8 cellular contexts compared by ENCODE assay signal in the genomic region with DNA sequence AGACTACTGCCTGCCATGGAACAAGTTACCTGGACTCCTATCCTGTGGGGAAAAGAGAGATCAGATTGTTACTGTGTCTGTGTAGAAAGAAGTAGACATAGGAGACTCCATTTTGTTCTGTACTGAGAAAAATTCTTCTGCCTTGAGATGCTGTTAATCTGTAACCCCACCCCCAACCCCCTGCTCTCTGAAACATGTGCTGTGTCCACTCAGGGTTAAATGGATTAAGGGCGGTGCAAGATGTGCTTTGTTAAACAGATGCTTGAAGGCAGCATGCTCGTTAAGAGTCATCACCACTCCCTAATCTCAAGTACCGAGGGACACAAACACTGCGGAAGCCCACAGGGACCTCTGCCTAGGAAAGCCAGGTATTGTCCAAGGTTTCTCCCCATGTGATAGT. TPM values are rescaled to one million over a fixed set of nuclear protein-coding genes. Genes with fewer than 3 reads are reported as not detected.
A peak's percentile ranks its signal among the peaks of the same experiment; 100 is the strongest.
DNase-seq lines count a peak whose midpoint lies in the region; ATAC-seq, FAIRE-seq and TF ChIP-seq lines count a peak whose summit lies in the region.
"Not testable (repeated sequence)": the region's sequence is repeated elsewhere in the genome, so short reads cannot be mapped to it uniquely, and the experiment has no call there.

No MANE protein-coding gene starts in this region.

- not testable (repeated sequence) for H3F3A ChIP-seq in PC-3 (ENCODE audit: low read length, unreplicated experiment)

- H3K27ac Mint-ChIP-seq in CD4-positive, alpha-beta memory T cell = peak overlapping the region in 6 of 7 donors; percentile 26 to 98 (median 60)
- peak overlapping the region; percentile 98 for H3K27ac Mint-ChIP-seq in activated CD8-positive, alpha-beta T cell treated with anti-CD3 and anti-CD28 coated beads for 36 hours
- H3K27ac Mint-ChIP-seq in glutamatergic neuron (ENCODE audit: unreplicated experiment) = peak overlapping the region; percentile 99
- peak overlapping the region; percentile 32 to 99 (median 91) for H3K27ac Mint-ChIP-seq in naive thymus-derived CD8-positive, alpha-beta T cell
- not testable (repeated sequence) for H3K27ac Mint-ChIP-seq in stimulated activated naive B cell treated with anti-CD40 and anti-IgM and Interleukin-4, amounts not matched to agents 10 μg/mL and 1 μg/mL and 100 μg/mL, for 72 hours

- H3K36me3 Mint-ChIP-seq in CD4-positive, alpha-beta memory T cell = peaks cover 11 to 30% of the 10 kb centered on the region in 2 donors
- peaks cover 30% of the 10 kb centered on the region for H3K36me3 Mint-ChIP-seq in activated CD8-positive, alpha-beta T cell treated with anti-CD3 and anti-CD28 coated beads for 36 hours (ENCODE audit: low read depth)
- H3K36me3 Mint-ChIP-seq in glutamatergic neuron (ENCODE audit: unreplicated experiment) = not testable (repeated sequence)
- H3K36me3 Mint-ChIP-seq in naive thymus-derived CD8-positive, alpha-beta T cell = peaks cover 0 to 26% (median 0%) of the 10 kb centered on the region in 3 donors
- peaks cover 18 to 43% of the 10 kb centered on the region in 2 donors for H3K36me3 Mint-ChIP-seq in stimulated activated naive B cell treated with anti-CD40 and anti-IgM and Interleukin-4, amounts not matched to agents 10 μg/mL and 1 μg/mL and 100 μg/mL, for 72 hours

- DNase-seq in CD4-positive, alpha-beta memory T cell; PC-3; activated CD8-positive, alpha-beta T cell treated with anti-CD3 and anti-CD28 coated beads for 36 hours; GM12878 (ENCODE audit: low read depth, low spot score); glutamatergic neuron; naive thymus-derived CD8-positive, alpha-beta T cell; stimulated activated naive B cell treated with anti-CD40 and anti-IgM and Interleukin-4, amounts not matched to agents 10 μg/mL and 1 μg/mL and 100 μg/mL, for 72 hours: not testable (repeated sequence)

- not testable (repeated sequence) for TF ChIP-seq RAD21 in GM12878 (IDR thresholded peaks at IDR 0.05; ENCODE audit: insufficient read depth, low read depth, low read length)

- not testable (repeated sequence) for H3K4me3 ChIP-seq in CD4-positive, alpha-beta memory T cell (ENCODE audit: low read length in 2 of 2)
- H3K4me3 ChIP-seq in HUES6 (ENCODE audit: low read depth, low read length) = peak overlapping the region; percentile 80
- peak overlapping the region; percentile 95 for H3K4me3 ChIP-seq in PC-3 (ENCODE audit: low read length)
- peak overlapping the region; percentile 83 for H3K4me3 ChIP-seq in GM12878

- not testable (repeated sequence) for BruUV-seq in PC-3 (replicated peaks; lab: Mats Ljungman, UMichigan); GM12878 (replicated peaks; lab: Mats Ljungman, UMichigan)

- CTCF ChIA-PET in CD4-positive, alpha-beta memory T cell (lab: Charles Lee; ENCODE audit: partially characterized antibody); PC-3 (lab: Charles Lee); activated CD8-positive, alpha-beta T cell treated with anti-CD3 and anti-CD28 coated beads for 36 hours (lab: Charles Lee); GM12878 (lab: Yijun Ruan, JAX): not testable (repeated sequence)

- in situ Hi-C loops in GM12878 (cut with MboI) = not testable (repeated sequence)

- not testable (repeated sequence) for ATAC-seq in PC-3; activated CD8-positive, alpha-beta T cell treated with anti-CD3 and anti-CD28 coated beads for 36 hours; GM12878; naive thymus-derived CD8-positive, alpha-beta T cell; stimulated activated naive B cell treated with anti-CD40 and anti-IgM and Interleukin-4, amounts not matched to agents 10 μg/mL and 1 μg/mL and 100 μg/mL, for 72 hours (replicated peaks)

- SMC1A ChIA-PET in GM12878 (lab: Charles Lee; ENCODE audit: uncharacterized antibody, unreplicated experiment) = not testable (repeated sequence)

- H3K27me3 ChIP-seq in CD4-positive, alpha-beta memory T cell (ENCODE audit: insufficient read depth, low read length); HUES6 (ENCODE audit: control insufficient read depth, insufficient read depth, low read length); PC-3 (ENCODE audit: low read length); GM12878 (replicated peaks in 1 of 2; ENCODE audit: control insufficient read depth in 2 of 2, insufficient read depth in 2 of 2, low read length in 1 of 2): not testable (repeated sequence)

- H3K27me3 Mint-ChIP-seq in CD4-positive, alpha-beta memory T cell; activated CD8-positive, alpha-beta T cell treated with anti-CD3 and anti-CD28 coated beads for 36 hours; naive thymus-derived CD8-positive, alpha-beta T cell; stimulated activated naive B cell treated with anti-CD40 and anti-IgM and Interleukin-4, amounts not matched to agents 10 μg/mL and 1 μg/mL and 100 μg/mL, for 72 hours: not testable (repeated sequence)
- peaks cover 28% of the 10 kb centered on the region for H3K27me3 Mint-ChIP-seq in glutamatergic neuron (ENCODE audit: unreplicated experiment)

- H3K36me3 ChIP-seq in CD4-positive, alpha-beta memory T cell (ENCODE audit: insufficient read depth, low read length); GM12878 (ENCODE audit: control insufficient read depth in 2 of 2, insufficient read depth in 2 of 2, low read length in 1 of 2): not testable (repeated sequence)
- H3K36me3 ChIP-seq in HUES6 (ENCODE audit: control insufficient read depth, insufficient read depth, low read length) (peaks cover 14% of the 10 kb centered on the region), PC-3 (ENCODE audit: low read depth, low read length) (peaks cover 13% of the 10 kb centered on the region; the same call in 1 of the 2 replicates)

- POLR2A ChIA-PET in CD4-positive, alpha-beta memory T cell (lab: Charles Lee; ENCODE audit: partially characterized antibody); PC-3 (lab: Charles Lee; ENCODE audit: unreplicated experiment); GM12878 (lab: Charles Lee); naive thymus-derived CD8-positive, alpha-beta T cell (lab: Charles Lee): not testable (repeated sequence)
- POLR2A ChIA-PET in activated CD8-positive, alpha-beta T cell treated with anti-CD3 and anti-CD28 coated beads for 36 hours (lab: Charles Lee) = interaction anchor here (1.6 to 3.0 kb wide), 2 partner anchors 22 to 26 kb away, joined by 4 to 14 read pairs; no protein-coding TSS in a partner anchor

- peak overlapping the region; percentile 94 for H3K4me2 ChIP-seq in PC-3 (ENCODE audit: low read length)
- peak overlapping the region; percentile 85 for H3K4me2 ChIP-seq in GM12878 (ENCODE audit: control insufficient read depth, insufficient read depth)

- H3K27ac ChIP-seq in CD4-positive, alpha-beta memory T cell (ENCODE audit: low read depth, low read length) = peak overlapping the region; percentile 93
- not testable (repeated sequence) for H3K27ac ChIP-seq in HUES6 (ENCODE audit: low read depth, low read length); PC-3 (ENCODE audit: low read length); GM12878 (ENCODE audit: control insufficient read depth, insufficient read depth)

- H3K79me2 ChIP-seq in PC-3 (ENCODE audit: low read length) = peaks cover 51% of the 10 kb centered on the region
- H3K79me2 ChIP-seq in GM12878 (ENCODE audit: control insufficient read depth, insufficient read depth, low read length) = peaks cover 55% of the 10 kb centered on the region

- H4K20me1 ChIP-seq in PC-3 (ENCODE audit: low read length); GM12878 (ENCODE audit: control insufficient read depth, insufficient read depth): not testable (repeated sequence)

- H2AFZ ChIP-seq in PC-3 (ENCODE audit: low read length); GM12878 (ENCODE audit: control insufficient read depth, low read depth, low read length): not testable (repeated sequence)

- 66% methylated on average over 4 of the region's 4 CpGs for WGBS in GM12878 (ENCODE audit: insufficient coverage, insufficient replicate concordance, low lambda C conversion rate, missing lambda C conversion rate)

- not testable (repeated sequence) for H3K9me2 ChIP-seq in PC-3 (replicated peaks; ENCODE audit: low read length)

- H3K4me1 Mint-ChIP-seq in CD4-positive, alpha-beta memory T cell = peaks cover 15 to 56% (median 40%) of the 10 kb centered on the region in 4 donors
- H3K4me1 Mint-ChIP-seq in activated CD8-positive, alpha-beta T cell treated with anti-CD3 and anti-CD28 coated beads for 36 hours (ENCODE audit: low read depth) = peaks cover 36% of the 10 kb centered on the region
- H3K4me1 Mint-ChIP-seq in glutamatergic neuron (ENCODE audit: low read depth, unreplicated experiment) = peaks cover 17% of the 10 kb centered on the region
- H3K4me1 Mint-ChIP-seq in naive thymus-derived CD8-positive, alpha-beta T cell = peaks cover 21 to 52% (median 51%) of the 10 kb centered on the region in 4 donors
- peaks cover 31 to 51% of the 10 kb centered on the region in 2 donors for H3K4me1 Mint-ChIP-seq in stimulated activated naive B cell treated with anti-CD40 and anti-IgM and Interleukin-4, amounts not matched to agents 10 μg/mL and 1 μg/mL and 100 μg/mL, for 72 hours

- H3K9me3 ChIP-seq in CD4-positive, alpha-beta memory T cell (ENCODE audit: control insufficient read depth in 1 of 2, low read length in 2 of 2); HUES6 (ENCODE audit: control insufficient read depth, insufficient read depth, low read depth, low read length); PC-3 (ENCODE audit: low read length); GM12878 (replicated peaks; ENCODE audit: control insufficient read depth, insufficient read depth, low read length): not testable (repeated sequence)

- not testable (repeated sequence) for H3K9me3 Mint-ChIP-seq in CD4-positive, alpha-beta memory T cell; activated CD8-positive, alpha-beta T cell treated with anti-CD3 and anti-CD28 coated beads for 36 hours; naive thymus-derived CD8-positive, alpha-beta T cell; stimulated activated naive B cell treated with anti-CD40 and anti-IgM and Interleukin-4, amounts not matched to agents 10 μg/mL and 1 μg/mL and 100 μg/mL, for 72 hours
- H3K9me3 Mint-ChIP-seq in glutamatergic neuron (ENCODE audit: unreplicated experiment) = peaks cover 25% of the 10 kb centered on the region

- H3K4me1 ChIP-seq in CD4-positive, alpha-beta memory T cell (ENCODE audit: insufficient read depth, low read length) = peaks cover 29% of the 10 kb centered on the region
- H3K4me1 ChIP-seq in HUES6 (ENCODE audit: control insufficient read depth, insufficient read depth, low read length) (peaks cover 11% of the 10 kb centered on the region), PC-3 (ENCODE audit: insufficient read depth, low read length) (peaks cover 13% of the 10 kb centered on the region), GM12878 (ENCODE audit: control insufficient read depth, insufficient read depth, low read length) (peaks cover 11% of the 10 kb centered on the region)

- not testable (repeated sequence) for TF ChIP-seq POLR2A in GM12878 (IDR thresholded peaks at IDR 0.05; ENCODE audit: low read depth, low read length)

- RAD21 ChIA-PET in GM12878 (lab: Charles Lee; ENCODE audit: unreplicated experiment) = not testable (repeated sequence)

- not testable (repeated sequence) for TF ChIP-seq EP300 in GM12878 (IDR thresholded peaks at IDR 0.05; ENCODE audit: borderline replicate concordance in 1 of 2, control insufficient read depth in 1 of 2, low read depth in 2 of 2, low read length in 2 of 2)

- H3K9ac ChIP-seq in HUES6 (ENCODE audit: low read length) (peak overlapping the region; percentile 95), PC-3 (ENCODE audit: low read length) (peak overlapping the region; percentile 97; the same call in 1 of the 2 replicates), GM12878 (ENCODE audit: control insufficient read depth, insufficient read depth, low read length) (peak overlapping the region; percentile 91)

- H3K4me3 Mint-ChIP-seq in CD4-positive, alpha-beta memory T cell = peak overlapping the region; percentile 39 to 95 (median 78)
- peak overlapping the region; percentile 93 for H3K4me3 Mint-ChIP-seq in activated CD8-positive, alpha-beta T cell treated with anti-CD3 and anti-CD28 coated beads for 36 hours
- peak overlapping the region; percentile 99 for H3K4me3 Mint-ChIP-seq in glutamatergic neuron (ENCODE audit: unreplicated experiment)
- peak overlapping the region; percentile 22 to 98 (median 82) for H3K4me3 Mint-ChIP-seq in naive thymus-derived CD8-positive, alpha-beta T cell
- H3K4me3 Mint-ChIP-seq in stimulated activated naive B cell treated with anti-CD40 and anti-IgM and Interleukin-4, amounts not matched to agents 10 μg/mL and 1 μg/mL and 100 μg/mL, for 72 hours = peak overlapping the region; percentile 86 to 96

- not testable (repeated sequence) for TF ChIP-seq CTCF in PC-3 (conservative IDR thresholded peaks at IDR 0.05; ENCODE audit: low read depth, low read length); activated CD8-positive, alpha-beta T cell treated with anti-CD3 and anti-CD28 coated beads for 36 hours (IDR thresholded peaks at IDR 0.05); GM12878 (IDR thresholded peaks at IDR 0.05 in 2 of 3, conservative IDR thresholded peaks at IDR 0.05 in 1 of 3; ENCODE audit: control insufficient read depth in 2 of 3, extremely low read depth in 1 of 3, insufficient read depth in 1 of 3, low read depth in 3 of 3, low read length in 3 of 3); glutamatergic neuron (IDR thresholded peaks at IDR 0.05; ENCODE audit: partially characterized antibody, unreplicated experiment)

- intact Hi-C loops in CD4-positive, alpha-beta memory T cell (cut with micrococcal nuclease); PC-3 (cut with micrococcal nuclease): not testable (repeated sequence)
- intact Hi-C loops in activated CD8-positive, alpha-beta T cell treated with anti-CD3 and anti-CD28 coated beads for 36 hours (cut with micrococcal nuclease) = loop anchor here (10.0 kb wide), 1 partner anchor 109 kb away; no protein-coding TSS in a partner anchor
- intact Hi-C loops in GM12878 (cut with micrococcal nuclease; ENCODE audit: unreplicated experiment) = loop anchor here (5.0 to 10.0 kb wide), 3 partner anchors 107 to 302 kb away; partner anchors contain the start of genes CEP19 and PIGX

- FAIRE-seq in GM12878 (lab: Jason Lieb, UNC) = not testable (repeated sequence)

RNA-seq across cellular contexts. Expression of gene NCBP2, which starts 1.7 kb away (rescaled TPM):
- 10 to 100 TPM; 71.4 to 73.7 TPM for total RNA-seq in CD4-positive, alpha-beta memory T cell
- polyA plus RNA-seq in CD4-positive, alpha-beta memory T cell = 10 to 100 TPM; 65.1 to 82.2 TPM
- total RNA-seq in PC-3 (2014; rRNA removed) (119 and 131 TPM in 2 replicates), GM12878 (2014; rRNA removed) (59.6 and 66.0 TPM in 2 replicates), GM12878 (2014; rRNA removed; fragmentation: Illumina TruSeq; extraction: Trizol) (80.1 and 81.4 TPM in 2 replicates), GM12878 (2021) (70.5 and 75.8 TPM in 2 replicates), glutamatergic neuron (ENCODE audit: unreplicated experiment) (118 TPM)
- 100 to 1,000 TPM; 107 to 111 TPM for total RNA-seq in activated CD8-positive, alpha-beta T cell treated with anti-CD3 and anti-CD28 coated beads for 36 hours
- 85.5 and 95.3 TPM in 2 replicates for total RNA-seq in GM12878 (2013; cell fraction: nucleolus; rRNA removed)
- 75.2 TPM for polyA plus RNA-seq in GM12878 (2011; ENCODE audit: low read depth)
- polyA plus RNA-seq in GM12878 (2011; rRNA removed) (111 and 136 TPM in 2 replicates), GM12878 (2014; fragmentation: Illumina TruSeq; extraction: Trizol) (108 and 117 TPM in 2 replicates), GM12878 (2014; fragmentation: Nextera tagmentation; extraction: Ambion mirVana) (10 to 100 TPM; 66.6 to 94.1 TPM), GM12878 (2014; rRNA removed) (92.0 and 98.7 TPM in 2 replicates), GM12878 (2016; fragmentation: Nextera tagmentation; extraction: Ambion mirVana) (100 to 1,000 TPM; 128 to 136 TPM)
- polyA plus RNA-seq in GM12878 (2011; cell fraction: cytosol; rRNA removed) = 59.4 and 61.2 TPM in 2 replicates
- polyA plus RNA-seq in GM12878 (2011; cell fraction: nucleus; rRNA removed) = 56.3 and 67.5 TPM in 2 replicates
- 87.9 and 97.2 TPM in 2 replicates for polyA plus RNA-seq in GM12878 (2012)
- 36.1 and 58.9 TPM in 2 replicates for polyA minus RNA-seq in GM12878 (2011; rRNA and poly(A)+ RNA removed)
- 19.6 and 20.0 TPM in 2 replicates for polyA minus RNA-seq in GM12878 (2011; cell fraction: cytosol; rRNA and poly(A)+ RNA removed)
- polyA minus RNA-seq in GM12878 (2011; cell fraction: nucleus; rRNA and poly(A)+ RNA removed) = 25.4 and 29.8 TPM in 2 replicates
- total RNA-seq in naive thymus-derived CD8-positive, alpha-beta T cell = 10 to 100 TPM; 80.5 to 86.4 TPM
- polyA plus RNA-seq in naive thymus-derived CD8-positive, alpha-beta T cell = 10 to 100 TPM; 54.9 to 87.0 (median 70.8) TPM

RNA-seq across cellular contexts. Expression of gene PIGZ, which starts 24.6 kb away (rescaled TPM):
- total RNA-seq in CD4-positive, alpha-beta memory T cell = 1 to 10 TPM in 1 of 2 experiments, under 1 TPM in 1; 0.33 to 1.2 TPM
- polyA plus RNA-seq in CD4-positive, alpha-beta memory T cell = under 1 TPM; 0.42 to 0.70 TPM
- total RNA-seq in PC-3 (2014; rRNA removed) = 1.6 and 3.7 TPM in 2 replicates
- under 1 TPM; 0.27 to 0.76 TPM for total RNA-seq in activated CD8-positive, alpha-beta T cell treated with anti-CD3 and anti-CD28 coated beads for 36 hours
- total RNA-seq in GM12878 (2013; cell fraction: nucleolus; rRNA removed) = 5.9 and 7.0 TPM in 2 replicates
- total RNA-seq in GM12878 (2014; rRNA removed) = 0.54 and 0.85 TPM in 2 replicates
- 0.31 and 0.69 TPM in 2 replicates for total RNA-seq in GM12878 (2014; rRNA removed; fragmentation: Illumina TruSeq; extraction: Trizol)
- 0.90 and 1.2 TPM in 2 replicates for total RNA-seq in GM12878 (2021)
- 1.5 TPM for polyA plus RNA-seq in GM12878 (2011; ENCODE audit: low read depth)
- polyA plus RNA-seq in GM12878 (2011; rRNA removed) = 0.29 and 0.42 TPM in 2 replicates
- polyA plus RNA-seq in GM12878 (2011; cell fraction: cytosol; rRNA removed) = 0.32 and 0.45 TPM in 2 replicates
- 0.69 and 1.4 TPM in 2 replicates for polyA plus RNA-seq in GM12878 (2011; cell fraction: nucleus; rRNA removed)
- 2.7 and 3.0 TPM in 2 replicates for polyA plus RNA-seq in GM12878 (2012)
- polyA plus RNA-seq in GM12878 (2014; fragmentation: Illumina TruSeq; extraction: Trizol) = 0.44 and 0.88 TPM in 2 replicates
- polyA plus RNA-seq in GM12878 (2014; fragmentation: Nextera tagmentation; extraction: Ambion mirVana) = under 1 TPM; 0.06 to 0.42 TPM
- polyA plus RNA-seq in GM12878 (2014; rRNA removed) = 1.1 TPM in 2 replicates
- under 1 TPM; 0.44 to 1.00 TPM for polyA plus RNA-seq in GM12878 (2016; fragmentation: Nextera tagmentation; extraction: Ambion mirVana)
- polyA minus RNA-seq in GM12878 (2011; rRNA and poly(A)+ RNA removed) = 0.10 and 0.29 TPM in 2 replicates
- polyA minus RNA-seq in GM12878 (2011; cell fraction: cytosol; rRNA and poly(A)+ RNA removed) = 0.42 TPM in 1 of 2 replicates, not detected in the other
- polyA minus RNA-seq in GM12878 (2011; cell fraction: nucleus; rRNA and poly(A)+ RNA removed) = 0.12 and 0.19 TPM in 2 replicates
- total RNA-seq in glutamatergic neuron (ENCODE audit: unreplicated experiment) = 4.7 TPM
- total RNA-seq in naive thymus-derived CD8-positive, alpha-beta T cell = under 1 TPM; 0.13 to 0.19 TPM
- under 1 TPM in 2 of 3 donors, not detected in 1; 0.32 to 0.55 TPM for polyA plus RNA-seq in naive thymus-derived CD8-positive, alpha-beta T cell
